8 cellular contexts compared by ENCODE assay signal in genomic region chr5:61817472-61818326, GRCh38.
DNase-seq lines count a peak whose midpoint lies in the region; ATAC-seq and TF ChIP-seq lines count a peak whose summit lies in the region.

No MANE protein-coding gene starts in this region.

- DNase-seq in COR-L47 (lab: John Stamatoyannopoulos, UW): peak; percentile 44
- peak; percentile 40 for DNase-seq in LHCN-M2 (ENCODE audit: low read depth)
- peak; percentile 26 for DNase-seq in brain microvascular endothelial cell
- peak; percentile 61 for DNase-seq in kidney glomerular epithelial cell (lab: John Stamatoyannopoulos, UW)
- DNase-seq in upper lobe of right lung: no peak
- DNase-seq in activated CD4-positive, CD25-positive, alpha-beta regulatory T cell (lab: John Stamatoyannopoulos, UW): no peak
- DNase-seq in OCI-M2 (lab: John Stamatoyannopoulos, UW; ENCODE audit: unreplicated experiment): no peak

- in situ Hi-C loops in brain microvascular endothelial cell (cut with HindIII; ENCODE audit: low pct_ligation_motif_present, low sequenced_read_pairs): no loop called here

- intact Hi-C loops in upper lobe of right lung (cut with DNase I): no loop called here

- H3K4me3 ChIP-seq in brain microvascular endothelial cell (ENCODE audit: low read depth, low read length) (no peak overlapping the region), upper lobe of right lung (no peak overlapping the region)

- TF ChIP-seq CTCF in brain microvascular endothelial cell (IDR thresholded peaks at IDR 0.05; ENCODE audit: low read depth, low read length, missing control alignments) (peak; percentile 80), upper lobe of right lung (IDR thresholded peaks at IDR 0.05) (peak; percentile 54)

- no peaks in the 10 kb centered on the region for H3K36me3 ChIP-seq in brain microvascular endothelial cell (replicated peaks)
- H3K36me3 ChIP-seq in upper lobe of right lung: no peaks in the 10 kb centered on the region

- H3K27ac ChIP-seq in brain microvascular endothelial cell (no peak overlapping the region), upper lobe of right lung (no peak overlapping the region)

- no peaks in the 10 kb centered on the region for H3K9me3 ChIP-seq in upper lobe of right lung

- ATAC-seq in upper lobe of right lung (peak; percentile 65), GM21515 (IDR thresholded peaks at IDR 0.05; ENCODE audit: unreplicated experiment) (no peak)

- H3K4me1 ChIP-seq in upper lobe of right lung: no peaks in the 10 kb centered on the region

- H3K27me3 ChIP-seq in brain microvascular endothelial cell (replicated peaks) (peaks cover 2% of the 10 kb centered on the region), upper lobe of right lung (no peaks in the 10 kb centered on the region)

Comparison
In these comparisons a context has a peak if more than half of its experiments do, and no peak if none do; other contexts are left out.
1. DNase-seq: peak in COR-L47 (single experiment), LHCN-M2 (single experiment), brain microvascular endothelial cell (single experiment) and kidney glomerular epithelial cell (single experiment); none in upper lobe of right lung (single experiment), activated CD4-positive, CD25-positive, alpha-beta regulatory T cell (0 of 4) and OCI-M2 (single experiment).